Comparison of ENCODE assay signal across 8 cellular contexts in genomic region chr2:42142476-42143184, GRCh38. TPM values are rescaled to one million over a fixed set of nuclear protein-coding genes. Genes with fewer than 3 reads are reported as not detected.
DNase-seq lines count a peak whose midpoint lies in the region; ATAC-seq and TF ChIP-seq lines count a peak whose summit lies in the region.
"Had no signal": no experiment of that assay in that cellular context is flagged by ENCODE, and none has a peak within 500 bp of the region (broad histone marks: within the 10 kb centered on the region; RNA-seq: fewer than 3 reads in every experiment).

No MANE protein-coding gene starts in this region.

- TF ChIP-seq CTCF in IMR-90 (conservative IDR thresholded peaks at IDR 0.05; ENCODE audit: low read depth, low read length) = no peak
- TF ChIP-seq CTCF in activated CD8-positive, alpha-beta T cell treated with anti-CD3 and anti-CD28 coated beads for 36 hours (IDR thresholded peaks at IDR 0.05) = no peak

- peak; percentile 50 for DNase-seq in IMR-90
- no peak for DNase-seq in activated CD8-positive, alpha-beta T cell treated with anti-CD3 and anti-CD28 coated beads for 36 hours
- DNase-seq in kidney tubule cell (ENCODE audit: low spot score) = peak; percentile 41
- DNase-seq in stimulated activated naive CD8-positive, alpha-beta T cell treated with anti-CD3 and anti-CD28 coated beads, Interleukin-15, amount 100 ng/mL, for 72 hours = no peak
- no peak for DNase-seq in erythroblast (lab: John Stamatoyannopoulos, UW)
- DNase-seq: activated T-cell treated with anti-CD3 and anti-CD28 coated beads, Interleukin-2, amount 50 U/mL, for 4 hours had no signal

- no peaks in the 10 kb centered on the region for H3K9me3 Mint-ChIP-seq in activated CD8-positive, alpha-beta T cell treated with anti-CD3 and anti-CD28 coated beads for 36 hours
- no peaks in the 10 kb centered on the region for H3K9me3 Mint-ChIP-seq in stimulated activated naive CD8-positive, alpha-beta T cell treated with anti-CD3 and anti-CD28 coated beads, Interleukin-15, amount 100 ng/mL, for 72 hours
- H3K9me3 Mint-ChIP-seq: activated T-cell treated with anti-CD3 and anti-CD28 coated beads, Interleukin-2, amount 50 U/mL, for 4 hours had no signal

- peak overlapping the region; percentile 28; the same call in 1 of the 2 replicates for H3K4me3 ChIP-seq in IMR-90 (ENCODE audit: insufficient read depth, low read depth, low read length)

- TF ChIP-seq POLR2A in IMR-90 (IDR thresholded peaks at IDR 0.05; ENCODE audit: low read depth, low read length) (no peak), erythroblast (IDR thresholded peaks at IDR 0.05; ENCODE audit: low read length) (no peak)

- H2AFZ ChIP-seq in IMR-90 (replicated peaks; ENCODE audit: low read length, poor library complexity) = peak overlapping the region; percentile 78

- peaks cover 3% of the 10 kb centered on the region; the same call in 1 of the 2 replicates for H3K9me3 ChIP-seq in IMR-90 (ENCODE audit: control insufficient read depth, insufficient read depth, low read length)

- H3K27me3 ChIP-seq in IMR-90 (ENCODE audit: control insufficient read depth, insufficient read depth, low read length) = no peaks in the 10 kb centered on the region

- no peaks in the 10 kb centered on the region for H3K36me3 ChIP-seq in IMR-90 (ENCODE audit: control insufficient read depth, insufficient read depth, low read length)

- H3K9me1 ChIP-seq in IMR-90 (ENCODE audit: insufficient read depth, low read length) = peaks cover 10% of the 10 kb centered on the region

- no peak for TF ChIP-seq RAD21 in IMR-90 (IDR thresholded peaks at IDR 0.05; ENCODE audit: low read length)

- H3K27me3 Mint-ChIP-seq in activated CD8-positive, alpha-beta T cell treated with anti-CD3 and anti-CD28 coated beads for 36 hours = no peaks in the 10 kb centered on the region
- no peaks in the 10 kb centered on the region for H3K27me3 Mint-ChIP-seq in stimulated activated naive CD8-positive, alpha-beta T cell treated with anti-CD3 and anti-CD28 coated beads, Interleukin-15, amount 100 ng/mL, for 72 hours

- peak overlapping the region; percentile 76 for H2BK20ac ChIP-seq in IMR-90 (ENCODE audit: low read depth, low read length)

- peak overlapping the region; percentile 87 for H4K91ac ChIP-seq in IMR-90 (ENCODE audit: insufficient read depth, low read depth, low read length)

- peak overlapping the region; percentile 77 for H3K4me2 ChIP-seq in IMR-90 (ENCODE audit: low read depth, low read length)

- dilution Hi-C loops in IMR-90 (cut with HindIII; ENCODE audit: low sequenced_read_pairs, unreplicated experiment) = no loop called here

- peak overlapping the region; percentile 64 for H3K9ac ChIP-seq in IMR-90 (ENCODE audit: low read depth, low read length)

- peak overlapping the region; percentile 69 for H2AK9ac ChIP-seq in IMR-90 (replicated peaks; ENCODE audit: low read depth, low read length, poor library complexity)

- H3K56ac ChIP-seq in IMR-90 (ENCODE audit: extremely low read depth, insufficient read depth, low read length) = peak overlapping the region; percentile 82

- peak overlapping the region; percentile 81; the same call in 1 of the 2 replicates for H3K23ac ChIP-seq in IMR-90 (ENCODE audit: low read depth, low read length)

- peak overlapping the region; percentile 52 for H3K18ac ChIP-seq in IMR-90 (ENCODE audit: low read depth, low read length)

- in situ Hi-C loops in IMR-90 (cut with MboI; ENCODE audit: low sequenced_read_pairs) = no loop called here

- H2BK15ac ChIP-seq in IMR-90 (ENCODE audit: low read depth, low read length) = peak overlapping the region; percentile 81; the same call in 2 of the 3 replicates

- peak overlapping the region; percentile 92 for H2AK5ac ChIP-seq in IMR-90 (ENCODE audit: low read depth, low read length)

- CTCF ChIA-PET in IMR-90 (lab: Yijun Ruan, JAX) = interaction anchor here (0.8 to 1.5 kb wide), 4 partner anchors 46 to 97 kb away, joined by 3 to 5 read pairs (median 4); no protein-coding TSS in a partner anchor
- CTCF ChIA-PET in activated CD8-positive, alpha-beta T cell treated with anti-CD3 and anti-CD28 coated beads for 36 hours (lab: Charles Lee) = interaction anchor here (0.6 to 2.9 kb wide), 5 partner anchors 8 to 25 kb away, joined by 3 to 10 read pairs (median 3); no protein-coding TSS in a partner anchor

- H3K4me1 ChIP-seq in IMR-90 (ENCODE audit: control insufficient read depth, insufficient read depth, low read length) = peaks cover 25% of the 10 kb centered on the region

- peak overlapping the region; percentile 16 for H3K14ac ChIP-seq in IMR-90 (replicated peaks; ENCODE audit: low read depth, low read length)

- H4K5ac ChIP-seq in IMR-90 (ENCODE audit: low read depth, low read length) = peak overlapping the region; percentile 46

- no peak overlapping the region for H3K4me3 Mint-ChIP-seq in activated CD8-positive, alpha-beta T cell treated with anti-CD3 and anti-CD28 coated beads for 36 hours
- H3K4me3 Mint-ChIP-seq in stimulated activated naive CD8-positive, alpha-beta T cell treated with anti-CD3 and anti-CD28 coated beads, Interleukin-15, amount 100 ng/mL, for 72 hours = no peak overlapping the region

- ATAC-seq in IMR-90 (ENCODE audit: low read depth) (peak; percentile 13), GM19463 (IDR thresholded peaks at IDR 0.05; ENCODE audit: unreplicated experiment) (no peak), GM21786 (IDR thresholded peaks at IDR 0.05; ENCODE audit: unreplicated experiment) (no peak)
- peak; percentile 29 for ATAC-seq in activated CD8-positive, alpha-beta T cell treated with anti-CD3 and anti-CD28 coated beads for 36 hours
- peak; percentile 38 for ATAC-seq in stimulated activated naive CD8-positive, alpha-beta T cell treated with anti-CD3 and anti-CD28 coated beads, Interleukin-15, amount 100 ng/mL, for 72 hours

- intact Hi-C loops in IMR-90 (cut with micrococcal nuclease) = loop anchor here (2.0 kb wide), 1 partner anchor 28 kb away; no protein-coding TSS in a partner anchor
- intact Hi-C loops in activated CD8-positive, alpha-beta T cell treated with anti-CD3 and anti-CD28 coated beads for 36 hours (cut with micrococcal nuclease) = loop anchor here (5.0 kb wide), 1 partner anchor 40 kb away; no protein-coding TSS in a partner anchor

- peak overlapping the region; percentile 54 for H2BK120ac ChIP-seq in IMR-90 (ENCODE audit: low read depth, low read length)

- H3K27ac ChIP-seq in IMR-90 (ENCODE audit: insufficient read depth, low read length) = peak overlapping the region; percentile 83

- no peaks in the 10 kb centered on the region for H4K20me1 ChIP-seq in IMR-90 (ENCODE audit: insufficient read depth, low read length)

- H4K8ac ChIP-seq in IMR-90 (ENCODE audit: low read depth in 2 of 2, low read length in 2 of 2) = peak overlapping the region; percentile 68 to 92

- peak overlapping the region; percentile 92 for H3K4ac ChIP-seq in IMR-90 (ENCODE audit: low read depth, low read length)

- H3K36me3 Mint-ChIP-seq in activated CD8-positive, alpha-beta T cell treated with anti-CD3 and anti-CD28 coated beads for 36 hours (ENCODE audit: low read depth) = no peaks in the 10 kb centered on the region

- peak overlapping the region; percentile 89 for H2BK5ac ChIP-seq in IMR-90 (ENCODE audit: low read depth, low read length, poor library complexity, severe bottlenecking)

- WGBS in IMR-90 (ENCODE audit: extremely low coverage in 2 of 2, insufficient read length in 1 of 2), 2 experiments = 100% methylated on average over 1 of the region's 9 CpGs; no CpG with 5 or more reads in 1 of the 2 experiments

- no peak overlapping the region for H3K27ac Mint-ChIP-seq in activated CD8-positive, alpha-beta T cell treated with anti-CD3 and anti-CD28 coated beads for 36 hours
- no peak overlapping the region for H3K27ac Mint-ChIP-seq in stimulated activated naive CD8-positive, alpha-beta T cell treated with anti-CD3 and anti-CD28 coated beads, Interleukin-15, amount 100 ng/mL, for 72 hours

- H3K4me1 Mint-ChIP-seq in activated CD8-positive, alpha-beta T cell treated with anti-CD3 and anti-CD28 coated beads for 36 hours (ENCODE audit: low read depth) = peaks cover 32% of the 10 kb centered on the region
- peaks cover 57% of the 10 kb centered on the region for H3K4me1 Mint-ChIP-seq in stimulated activated naive CD8-positive, alpha-beta T cell treated with anti-CD3 and anti-CD28 coated beads, Interleukin-15, amount 100 ng/mL, for 72 hours

- POLR2A ChIA-PET in IMR-90 (lab: Charles Lee; ENCODE audit: unreplicated experiment) = no interaction called here
- POLR2A ChIA-PET in activated CD8-positive, alpha-beta T cell treated with anti-CD3 and anti-CD28 coated beads for 36 hours (lab: Charles Lee) = interaction anchor here (2.0 kb wide), 2 partner anchors 10 to 37 kb away, joined by 9 to 16 read pairs; no protein-coding TSS in a partner anchor

- no peaks in the 10 kb centered on the region for H3K79me1 ChIP-seq in IMR-90 (ENCODE audit: low read depth in 1 of 2, low read length in 2 of 2)

- BruUV-seq in IMR-90 (replicated peaks; lab: Mats Ljungman, UMichigan) = no TSS peak

TF ChIP-seq in IMR-90, 13 proteins besides CTCF, POLR2A, EP300 and RAD21:
- TF ChIP-seq SMC3 (IDR thresholded peaks at IDR 0.05; ENCODE audit: low read depth, low read length) (no peak), CEBPB (IDR thresholded peaks at IDR 0.05; ENCODE audit: low read depth, low read length) (peak; percentile 84)

RNA-seq across cellular contexts. Expression of gene EML4, which starts 26.5 kb away (rescaled TPM):
- 73.7 and 85.8 TPM in 2 replicates for total RNA-seq in IMR-90 (2012; rRNA removed)
- polyA plus RNA-seq in IMR-90 (2012; rRNA removed) = 24.8 and 29.7 TPM in 2 replicates
- polyA plus RNA-seq in IMR-90 (2012; cell fraction: cytosol; rRNA removed) = 6.9 and 14.5 TPM in 2 replicates
- polyA plus RNA-seq in IMR-90 (2012; cell fraction: nucleus; rRNA removed; ENCODE audit: low replicate concordance) = 24.1 and 88.2 TPM in 2 replicates
- total RNA-seq in activated CD8-positive, alpha-beta T cell treated with anti-CD3 and anti-CD28 coated beads for 36 hours = 10 to 100 TPM; 58.2 to 59.7 TPM

Comparison
In these comparisons a context has a peak if more than half of its experiments do, and no peak if none do; other contexts are left out.
1. ATAC-seq: peak in IMR-90 (single experiment), activated CD8-positive, alpha-beta T cell treated with anti-CD3 and anti-CD28 coated beads for 36 hours (single experiment) and stimulated activated naive CD8-positive, alpha-beta T cell treated with anti-CD3 and anti-CD28 coated beads, Interleukin-15, amount 100 ng/mL, for 72 hours (single experiment); none in GM19463 (single experiment) and GM21786 (single experiment).
2. DNase-seq: peak in IMR-90 (single experiment) and kidney tubule cell (single experiment); none in activated CD8-positive, alpha-beta T cell treated with anti-CD3 and anti-CD28 coated beads for 36 hours (single experiment), stimulated activated naive CD8-positive, alpha-beta T cell treated with anti-CD3 and anti-CD28 coated beads, Interleukin-15, amount 100 ng/mL, for 72 hours (0 of 2) and erythroblast (0 of 2).